1 cellular context compared by ENCODE assay signal in the genomic region with DNA sequence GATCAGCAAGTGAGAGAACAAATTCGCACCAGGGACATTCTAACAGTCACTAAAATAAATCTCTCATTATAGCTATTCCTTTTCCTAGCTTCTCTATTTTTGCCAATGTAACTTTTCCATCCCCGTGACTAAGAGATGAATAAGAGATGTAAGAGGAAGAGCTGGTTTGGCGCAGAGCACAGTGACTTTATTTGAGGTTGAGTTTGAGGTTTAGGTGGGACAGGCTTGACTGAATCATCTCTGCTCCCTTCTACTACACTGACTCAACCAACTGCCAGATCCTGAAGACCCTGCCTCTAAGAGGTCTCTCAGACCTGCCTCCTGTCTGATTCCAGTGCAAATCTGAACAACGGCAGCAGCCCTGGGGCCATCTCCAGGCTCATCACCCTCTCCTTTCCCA.
TF ChIP-seq lines count a peak whose summit lies in the region.

No MANE protein-coding gene starts in this region.

TF ChIP-seq in H1, 55 proteins besides CTCF, POLR2A, EP300 and RAD21 (continued from another document):
- TF ChIP-seq HDAC2 (IDR thresholded peaks at IDR 0.05; ENCODE audit: borderline replicate concordance in 1 of 2, low read depth in 2 of 2, low read length in 2 of 2): no peak
- TF ChIP-seq JUND (IDR thresholded peaks at IDR 0.05; ENCODE audit: low read length): no peak
